ENCODE assay signal across 20 cellular contexts in the genomic region with DNA sequence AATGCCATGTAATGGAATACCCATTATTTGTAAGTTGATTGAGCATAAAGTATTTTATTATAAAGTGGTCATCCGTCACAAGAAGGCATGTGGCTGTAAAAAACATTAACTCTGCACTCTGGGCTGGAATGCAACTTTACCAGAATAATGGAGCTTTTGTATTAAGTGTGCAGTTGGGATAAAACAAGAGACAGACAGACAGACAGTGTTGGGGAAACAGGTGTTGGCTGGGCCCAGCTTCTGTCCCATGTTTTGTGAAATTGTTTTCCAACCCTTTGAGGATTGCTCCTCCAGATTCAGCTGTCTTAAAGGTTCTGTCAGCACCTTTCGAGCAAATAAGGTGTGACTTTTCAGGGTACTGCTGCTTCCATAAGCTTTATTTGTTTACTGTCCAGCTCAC.
"Had no signal": no experiment of that assay in that cellular context is flagged by ENCODE, and none has a peak within 500 bp of the region (broad histone marks: within the 10 kb centered on the region; RNA-seq: fewer than 3 reads in every experiment).

No MANE protein-coding gene starts in this region.

- H3K4me3 ChIP-seq: left lung, testis, vagina had no signal

- DNase-seq: activated CD4-positive, alpha-beta T cell treated with anti-CD3 and anti-CD28 coated beads for 1 hour; activated CD4-positive, alpha-beta T cell treated with anti-CD3 and anti-CD28 coated beads, Interleukin-2, amount 50 U/mL, for 48 hours; activated CD8-positive, alpha-beta memory T cell treated with anti-CD3 and anti-CD28 coated beads, Interleukin-2, amount 50 U/mL, for 48 hours; activated naive CD4-positive, alpha-beta T cell treated with Interleukin-2 at 50 U/mL for 16 hours; activated naive CD8-positive, alpha-beta T cell treated with anti-CD3 and anti-CD28 coated beads, Interleukin-2, amount 10 ng/mL, durations not matched to agents 7 days and 5 days; activated T-cell treated with anti-CD3 and anti-CD28 coated beads, Interleukin-2, amount 50 U/mL, for 48 hours; amniotic stem cell; cortex of kidney; left lung; nephron progenitor cell; nucleus accumbens; posterior cingulate gyrus; small intestine; stimulated activated CD4-positive, alpha-beta T cell treated with anti-CD3 and anti-CD28 coated beads, Interleukin-2, amount 100 ng/mL, for 24 hours; stimulated activated naive CD4-positive, alpha-beta T cell; T-helper 9 cell; testis; trophoblast cell had no signal

- ATAC-seq: left lung had no signal

- H3K9me3 Mint-ChIP-seq: activated naive CD8-positive, alpha-beta T cell treated with anti-CD3 and anti-CD28 coated beads, Interleukin-2, amount 10 ng/mL, durations not matched to agents 7 days and 5 days; nephron progenitor cell had no signal

- H3K4me1 ChIP-seq: vagina had no signal

- H3K27me3 Mint-ChIP-seq: activated naive CD8-positive, alpha-beta T cell treated with anti-CD3 and anti-CD28 coated beads, Interleukin-2, amount 10 ng/mL, durations not matched to agents 7 days and 5 days had no signal

- H3K27me3 ChIP-seq: left lung, testis, vagina had no signal

- H3K27ac Mint-ChIP-seq: activated naive CD8-positive, alpha-beta T cell treated with anti-CD3 and anti-CD28 coated beads, Interleukin-2, amount 10 ng/mL, durations not matched to agents 7 days and 5 days; nephron progenitor cell had no signal

- H3K27ac ChIP-seq: epithelial cell of prostate, left lung, testis, vagina had no signal

- H3K36me3 ChIP-seq: left lung, vagina had no signal

- H3K4me3 Mint-ChIP-seq: activated naive CD8-positive, alpha-beta T cell treated with anti-CD3 and anti-CD28 coated beads, Interleukin-2, amount 10 ng/mL, durations not matched to agents 7 days and 5 days; nephron progenitor cell had no signal

- H3K9me3 ChIP-seq: left lung, testis, vagina had no signal
